ENCODE assay signal across 8 cellular contexts in the genomic region with DNA sequence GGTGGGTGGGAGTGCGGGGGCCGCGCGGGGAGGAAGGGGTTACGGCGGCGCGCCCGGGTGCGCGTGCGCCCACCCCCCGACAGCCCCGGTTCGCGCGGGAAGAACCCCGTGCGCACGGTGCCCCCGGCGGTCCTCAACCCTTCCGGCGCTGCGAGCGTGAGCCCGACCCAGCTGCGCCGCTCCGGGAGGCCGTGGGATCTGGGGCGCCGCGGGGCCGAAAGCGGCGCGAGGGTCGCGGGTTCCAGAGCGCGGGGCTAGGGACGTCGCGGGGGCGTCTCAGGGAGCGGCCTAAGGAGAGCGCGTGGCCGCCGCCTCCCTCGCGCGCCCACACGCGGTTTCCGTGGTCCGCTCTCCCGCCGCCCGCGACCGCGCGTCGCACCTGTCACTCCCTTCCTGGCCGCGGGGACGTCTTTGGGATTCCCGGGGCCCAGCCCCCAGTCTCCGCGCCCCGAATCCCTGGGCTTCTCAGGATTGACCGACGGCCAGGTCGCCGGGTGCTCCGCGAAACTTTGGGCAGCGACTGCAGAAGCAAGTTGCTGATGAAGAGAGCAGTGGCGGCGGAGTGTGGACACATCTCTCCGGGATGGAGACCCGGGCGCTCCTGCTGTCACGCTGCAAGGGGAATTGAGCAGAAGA. TPM values are rescaled to one million over a fixed set of nuclear protein-coding genes. Genes with fewer than 3 reads are reported as not detected.
DNase-seq lines count a peak whose midpoint lies in the region; ATAC-seq lines count a peak whose summit lies in the region.

No MANE protein-coding gene starts in this region.

- peaks cover 7% of the 10 kb centered on the region for H3K9me3 Mint-ChIP-seq in activated CD4-positive, alpha-beta T cell treated with anti-CD3 and anti-CD28 coated beads, Interleukin-2, amount 10 ng/mL, durations not matched to agents 7 days and 5 days

- peaks cover 53% of the 10 kb centered on the region for H3K4me1 Mint-ChIP-seq in activated CD4-positive, alpha-beta T cell treated with anti-CD3 and anti-CD28 coated beads, Interleukin-2, amount 10 ng/mL, durations not matched to agents 7 days and 5 days

- ATAC-seq in HG03571 (IDR thresholded peaks at IDR 0.05; ENCODE audit: unreplicated experiment), result peak; percentile 34

- DNase-seq in AML-193 (lab: John Stamatoyannopoulos, UW), result peak; percentile 9 to 26
- DNase-seq in GM19238 (ENCODE audit: insufficient read length, low spot score), result peak; percentile 35
- peak; percentile 43 for DNase-seq in activated CD4-positive, alpha-beta T cell treated with anti-CD3 and anti-CD28 coated beads, Interleukin-2, amount 10 ng/mL, durations not matched to agents 7 days and 5 days
- peak; percentile 72 for DNase-seq in ecto neural progenitor cell (ENCODE audit: low spot score)
- DNase-seq in lung microvascular endothelial cell (ENCODE audit: low read depth in 2 of 2), result peak; percentile 35 to 45
- DNase-seq in stimulated activated CD8-positive, alpha-beta memory T cell treated with anti-CD3 and anti-CD28 coated beads, Interleukin-15, amount 100 ng/mL, for 48 hours (ENCODE audit: low read depth in 2 of 2), result peak; percentile 26 to 35
- no peak for DNase-seq in NCI-H1105 (lab: John Stamatoyannopoulos, UW)

- H3K27ac Mint-ChIP-seq in activated CD4-positive, alpha-beta T cell treated with anti-CD3 and anti-CD28 coated beads, Interleukin-2, amount 10 ng/mL, durations not matched to agents 7 days and 5 days, result peak overlapping the region; percentile 100

- POLR2A ChIA-PET in activated CD4-positive, alpha-beta T cell treated with anti-CD3 and anti-CD28 coated beads, Interleukin-2, amount 10 ng/mL, durations not matched to agents 7 days and 5 days (lab: Charles Lee), result interaction anchor here (0.5 to 1.2 kb wide), 3 partner anchors 24 to 91 kb away, joined by 4 to 8 read pairs (median 7); a partner anchor contains a TSS

- CTCF ChIA-PET in activated CD4-positive, alpha-beta T cell treated with anti-CD3 and anti-CD28 coated beads, Interleukin-2, amount 10 ng/mL, durations not matched to agents 7 days and 5 days (lab: Charles Lee), result interaction anchor here (0.6 to 2.4 kb wide), 7 partner anchors 9 to 136 kb away, joined by 3 to 11 read pairs (median 6); a partner anchor contains a TSS

- no peaks in the 10 kb centered on the region for H3K27me3 Mint-ChIP-seq in activated CD4-positive, alpha-beta T cell treated with anti-CD3 and anti-CD28 coated beads, Interleukin-2, amount 10 ng/mL, durations not matched to agents 7 days and 5 days

- peak overlapping the region; percentile 93 for H3K4me3 Mint-ChIP-seq in activated CD4-positive, alpha-beta T cell treated with anti-CD3 and anti-CD28 coated beads, Interleukin-2, amount 10 ng/mL, durations not matched to agents 7 days and 5 days

- H3K36me3 Mint-ChIP-seq in activated CD4-positive, alpha-beta T cell treated with anti-CD3 and anti-CD28 coated beads, Interleukin-2, amount 10 ng/mL, durations not matched to agents 7 days and 5 days (ENCODE audit: low read depth), result peaks cover 64% of the 10 kb centered on the region

RNA-seq across cellular contexts. Expression of a gene that starts 0.6 kb away (rescaled TPM):
- total RNA-seq in activated CD4-positive, alpha-beta T cell treated with anti-CD3 and anti-CD28 coated beads, Interleukin-2, amount 10 ng/mL, durations not matched to agents 7 days and 5 days, result 10 to 100 TPM; 92.4 to 95.7 TPM
- 36.4 and 47.2 TPM in 2 replicates for total RNA-seq in lung microvascular endothelial cell

RNA-seq across cellular contexts. Expression of a gene that starts 33.0 kb away (rescaled TPM):
- total RNA-seq in activated CD4-positive, alpha-beta T cell treated with anti-CD3 and anti-CD28 coated beads, Interleukin-2, amount 10 ng/mL, durations not matched to agents 7 days and 5 days, result 10 to 100 TPM; 21.0 to 21.6 TPM
- 2.4 and 4.8 TPM in 2 replicates for total RNA-seq in lung microvascular endothelial cell
